Comparison of ENCODE assay signal across 1 cellular context in the genomic region with DNA sequence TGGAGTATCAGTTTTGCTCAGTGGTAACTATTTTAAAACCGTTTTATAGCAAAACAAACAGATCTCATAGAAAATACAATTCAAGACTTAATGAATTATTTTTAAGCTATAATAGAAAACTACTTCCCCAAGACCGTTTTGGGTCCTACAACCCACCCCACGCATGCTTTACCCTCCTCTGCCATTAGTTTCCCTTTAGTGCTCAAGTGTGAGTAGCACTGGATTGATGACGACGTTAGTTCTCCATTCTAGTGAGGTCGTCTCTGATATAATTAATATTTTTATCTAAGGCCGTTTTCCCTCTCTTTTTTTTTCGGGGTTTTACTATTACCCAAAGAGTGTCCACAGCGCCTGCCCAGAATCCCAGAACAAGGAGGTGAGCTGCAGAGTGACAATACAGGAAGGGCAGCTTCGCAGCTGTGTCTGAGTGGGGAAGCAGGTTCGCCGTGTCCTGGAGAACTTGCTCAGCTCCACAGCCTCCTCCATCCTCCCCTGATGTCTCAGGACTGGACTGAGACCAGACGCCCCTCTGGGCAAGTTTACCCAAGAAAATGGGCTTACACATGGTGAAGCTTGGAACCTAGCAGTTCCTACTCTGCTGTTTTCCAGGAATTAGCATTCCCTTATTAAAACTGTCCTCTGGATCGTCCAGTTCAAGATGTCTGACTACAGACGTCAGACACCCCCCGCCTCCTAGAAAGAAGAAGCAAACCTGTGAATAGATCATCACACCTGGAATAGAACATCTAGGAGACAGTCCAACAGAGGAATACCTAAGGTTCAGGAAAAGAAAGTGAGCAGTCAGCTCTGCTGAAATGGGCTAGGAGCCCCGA.
TF ChIP-seq lines count a peak whose summit lies in the region.

No MANE protein-coding gene starts in this region.

TF ChIP-seq in SK-N-SH, 30 proteins besides CTCF, POLR2A, EP300 and RAD21 (continued from another document):
- TF ChIP-seq, protein P1, sequence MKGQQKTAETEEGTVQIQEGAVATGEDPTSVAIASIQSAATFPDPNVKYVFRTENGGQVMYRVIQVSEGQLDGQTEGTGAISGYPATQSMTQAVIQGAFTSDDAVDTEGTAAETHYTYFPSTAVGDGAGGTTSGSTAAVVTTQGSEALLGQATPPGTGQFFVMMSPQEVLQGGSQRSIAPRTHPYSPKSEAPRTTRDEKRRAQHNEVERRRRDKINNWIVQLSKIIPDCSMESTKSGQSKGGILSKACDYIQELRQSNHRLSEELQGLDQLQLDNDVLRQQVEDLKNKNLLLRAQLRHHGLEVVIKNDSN (IDR thresholded peaks at IDR 0.05; ENCODE audit: borderline replicate concordance, low read depth): no peak
- TF ChIP-seq MXI1 (IDR thresholded peaks at IDR 0.05; ENCODE audit: low read depth, low read length) (no peak), SMC3 (IDR thresholded peaks at IDR 0.05; ENCODE audit: low read depth, low read length) (no peak), ZBTB33 (IDR thresholded peaks at IDR 0.05; ENCODE audit: borderline replicate concordance, low read depth) (no peak), GABPA (IDR thresholded peaks at IDR 0.05; ENCODE audit: low read depth) (no peak), GATA2 (CRISPR knock-in tag; IDR thresholded peaks at IDR 0.05) (no peak), USF2 (IDR thresholded peaks at IDR 0.05; ENCODE audit: borderline replicate concordance, low read depth, low read length) (no peak), YY1 (IDR thresholded peaks at IDR 0.05; ENCODE audit: low read depth) (no peak), TCF12 (IDR thresholded peaks at IDR 0.05) (no peak), FOXM1 (IDR thresholded peaks at IDR 0.05; ENCODE audit: low read depth) (no peak), TAF1 (IDR thresholded peaks at IDR 0.05; ENCODE audit: borderline replicate concordance, low read depth, low read length) (no peak), POLR2AphosphoS5 (IDR thresholded peaks at IDR 0.05; ENCODE audit: low read depth, low read length) (no peak), JUND (IDR thresholded peaks at IDR 0.05) (no peak), NFIC (IDR thresholded peaks at IDR 0.05; ENCODE audit: borderline replicate concordance) (no peak), FOSL2 (IDR thresholded peaks at IDR 0.05; ENCODE audit: borderline replicate concordance, low read depth) (no peak), RXRA (IDR thresholded peaks at IDR 0.05; ENCODE audit: borderline replicate concordance, low read depth) (no peak), EZH2phosphoT487 (IDR thresholded peaks at IDR 0.05; ENCODE audit: borderline replicate concordance, low read depth) (no peak)
